ENCODE assay signal across 23 cellular contexts in the genomic region with DNA sequence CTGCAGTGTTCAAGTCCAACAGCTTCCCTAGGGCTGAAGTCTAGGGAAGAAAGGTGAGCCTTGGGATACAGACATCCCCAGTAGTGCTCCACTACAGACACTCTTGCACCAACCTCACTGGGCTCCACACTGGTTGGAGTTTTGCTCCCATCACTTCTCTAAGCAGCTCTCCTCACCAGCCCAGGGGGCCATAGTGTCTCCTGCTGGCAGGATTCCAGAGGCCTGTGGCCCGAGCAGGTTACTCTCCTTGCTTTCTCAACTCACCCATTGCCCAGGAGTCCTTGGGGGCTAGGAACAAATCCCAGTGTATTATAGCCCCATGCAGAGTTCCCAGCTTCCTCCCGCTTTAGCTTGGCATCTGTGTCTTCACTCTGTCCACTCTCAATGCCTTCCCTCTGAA. TPM values are rescaled to one million over a fixed set of nuclear protein-coding genes. Genes with fewer than 3 reads are reported as not detected.
"Had no signal": no experiment of that assay in that cellular context is flagged by ENCODE, and none has a peak within 500 bp of the region (broad histone marks: within the 10 kb centered on the region; RNA-seq: fewer than 3 reads in every experiment).

No MANE protein-coding gene starts in this region.

- H3K27ac Mint-ChIP-seq: IgD-negative memory B cell had no signal

- H3K4me1 ChIP-seq: SJSA1 had no signal

- H3K27me3 Mint-ChIP-seq: IgD-negative memory B cell had no signal

- H3K4me3 Mint-ChIP-seq: IgD-negative memory B cell had no signal

- ATAC-seq: K562 had no signal

- H3K9me3 ChIP-seq: SJSA1 had no signal

- H3K36me3 ChIP-seq: SJSA1 had no signal

- H3K27me3 ChIP-seq: SJSA1 had no signal

- DNase-seq: Kasumi-1, MM.1S, NCI-H1092 treated with DMSO at 0.1 percent for 48 hours, NCI-H1436, NCI-H187, NCI-H2029, NCI-H2081 treated with DMSO at 0.1 percent for 48 hours, NCI-H2171, NCI-H226, NCI-H446, NCI-H510A, NCI-H524 treated with DMSO at 0.1 percent for 48 hours, NCI-H69, NCI-H774, Right ventricle myocardium superior, RPMI8226, SIG-M5 had no signal

- H3K4me3 ChIP-seq: K562, SJSA1, SK-N-MC had no signal

- H3K27ac ChIP-seq: HL-60, KMS-11, SJSA1, SK-N-MC had no signal

- H3K4me1 Mint-ChIP-seq: IgD-negative memory B cell had no signal

RNA-seq across cellular contexts. Expression of a gene that starts 52.8 kb away (rescaled TPM):
- polyA plus RNA-seq: K562 had no signal
